In genomic region chr6:36874016-36874442, GRCh38 we compare ENCODE assay signal across 8 cellular contexts.
DNase-seq lines count a peak whose midpoint lies in the region; ATAC-seq lines count a peak whose summit lies in the region.

No MANE protein-coding gene starts in this region.

- H3K27me3 ChIP-seq in adipocyte (replicated peaks; ENCODE audit: control insufficient read depth, insufficient read depth, low read length) = no peaks in the 10 kb centered on the region
- H3K27me3 ChIP-seq in iPS-20b (ENCODE audit: insufficient read depth, low read length) = no peaks in the 10 kb centered on the region

- H3K9me3 Mint-ChIP-seq in stimulated activated naive CD8-positive, alpha-beta T cell treated with anti-CD3 and anti-CD28 coated beads, Interleukin-15, Interleukin-2, amounts not matched to agents 100 ng/mL and 50 ng/mL, for 24 hours = no peaks in the 10 kb centered on the region
- no peaks in the 10 kb centered on the region for H3K9me3 Mint-ChIP-seq in stimulated activated naive CD8-positive, alpha-beta T cell treated with anti-CD3 and anti-CD28 coated beads, Interleukin-15, amount 100 ng/mL, for 72 hours

- peaks cover 12% of the 10 kb centered on the region for H3K4me1 ChIP-seq in adipocyte (ENCODE audit: control insufficient read depth, insufficient read depth, low read length)
- H3K4me1 ChIP-seq in iPS-20b (ENCODE audit: insufficient read depth, low read length) = peaks cover 5% of the 10 kb centered on the region; the same call in 1 of the 2 replicates

- H3K36me3 ChIP-seq in adipocyte (ENCODE audit: control insufficient read depth, insufficient read depth, low read length, severe bottlenecking) = no peaks in the 10 kb centered on the region
- H3K36me3 ChIP-seq in iPS-20b (ENCODE audit: insufficient read depth, low read depth, low read length) = peaks cover 38% of the 10 kb centered on the region

- H3K27ac ChIP-seq in iPS-20b (ENCODE audit: low read length) = peak overlapping the region; percentile 96

- H3K9ac ChIP-seq in adipocyte (ENCODE audit: low read length) (peak overlapping the region; percentile 99), iPS-20b (ENCODE audit: low read depth, low read length) (peak overlapping the region; percentile 95)

- H3K4me1 Mint-ChIP-seq in stimulated activated naive CD8-positive, alpha-beta T cell treated with anti-CD3 and anti-CD28 coated beads, Interleukin-15, Interleukin-2, amounts not matched to agents 100 ng/mL and 50 ng/mL, for 24 hours (ENCODE audit: low read depth) = peaks cover 47% of the 10 kb centered on the region
- H3K4me1 Mint-ChIP-seq in stimulated activated naive CD8-positive, alpha-beta T cell treated with anti-CD3 and anti-CD28 coated beads, Interleukin-15, amount 100 ng/mL, for 72 hours = peaks cover 57% of the 10 kb centered on the region

- peak overlapping the region; percentile 99 for H3K27ac Mint-ChIP-seq in stimulated activated naive CD8-positive, alpha-beta T cell treated with anti-CD3 and anti-CD28 coated beads, Interleukin-15, Interleukin-2, amounts not matched to agents 100 ng/mL and 50 ng/mL, for 24 hours
- H3K27ac Mint-ChIP-seq in stimulated activated naive CD8-positive, alpha-beta T cell treated with anti-CD3 and anti-CD28 coated beads, Interleukin-15, amount 100 ng/mL, for 72 hours = peak overlapping the region; percentile 99 to 100

- peaks cover 45% of the 10 kb centered on the region for H3K36me3 Mint-ChIP-seq in stimulated activated naive CD8-positive, alpha-beta T cell treated with anti-CD3 and anti-CD28 coated beads, Interleukin-15, Interleukin-2, amounts not matched to agents 100 ng/mL and 50 ng/mL, for 24 hours (ENCODE audit: low read depth)

- H3K9me3 ChIP-seq in adipocyte (ENCODE audit: control insufficient read depth, low read length) (no peaks in the 10 kb centered on the region), iPS-20b (ENCODE audit: insufficient read depth, low read depth, low read length) (no peaks in the 10 kb centered on the region)

- H3K4me3 ChIP-seq in adipocyte (ENCODE audit: low read length) (peak overlapping the region; percentile 99), iPS-20b (ENCODE audit: low read length) (peak overlapping the region; percentile 91)

- H3K4me3 Mint-ChIP-seq in stimulated activated naive CD8-positive, alpha-beta T cell treated with anti-CD3 and anti-CD28 coated beads, Interleukin-15, Interleukin-2, amounts not matched to agents 100 ng/mL and 50 ng/mL, for 24 hours = peak overlapping the region; percentile 98
- H3K4me3 Mint-ChIP-seq in stimulated activated naive CD8-positive, alpha-beta T cell treated with anti-CD3 and anti-CD28 coated beads, Interleukin-15, amount 100 ng/mL, for 72 hours = peak overlapping the region; percentile 90 to 94

- H3K27me3 Mint-ChIP-seq in stimulated activated naive CD8-positive, alpha-beta T cell treated with anti-CD3 and anti-CD28 coated beads, Interleukin-15, Interleukin-2, amounts not matched to agents 100 ng/mL and 50 ng/mL, for 24 hours = peaks cover 8% of the 10 kb centered on the region
- H3K27me3 Mint-ChIP-seq in stimulated activated naive CD8-positive, alpha-beta T cell treated with anti-CD3 and anti-CD28 coated beads, Interleukin-15, amount 100 ng/mL, for 72 hours = peaks cover 4% of the 10 kb centered on the region

- ATAC-seq in stimulated activated naive CD8-positive, alpha-beta T cell treated with anti-CD3 and anti-CD28 coated beads, Interleukin-15, Interleukin-2, amounts not matched to agents 100 U/mL and 50 U/mL, for 24 hours = no peak
- ATAC-seq in stimulated activated naive CD8-positive, alpha-beta T cell treated with anti-CD3 and anti-CD28 coated beads, Interleukin-15, amount 100 ng/mL, for 72 hours = no peak
- ATAC-seq in HG03520 (IDR thresholded peaks at IDR 0.05; ENCODE audit: unreplicated experiment) = no peak

- no peak for DNase-seq in stimulated activated naive CD8-positive, alpha-beta T cell treated with anti-CD3 and anti-CD28 coated beads, Interleukin-15, Interleukin-2, amounts not matched to agents 100 U/mL and 50 U/mL, for 24 hours
- peak; percentile 66 for DNase-seq in adipocyte (ENCODE audit: low read depth)
- peak in 1 of 2 donors; percentile 5 for DNase-seq in stimulated activated naive CD8-positive, alpha-beta T cell treated with anti-CD3 and anti-CD28 coated beads, Interleukin-15, amount 100 ng/mL, for 72 hours
- no peak for DNase-seq in SKM-1 (lab: John Stamatoyannopoulos, UW; ENCODE audit: unreplicated experiment)
- DNase-seq in hepatic stellate cell (ENCODE audit: low spot score) = no peak
